1 cellular context compared by ENCODE assay signal in genomic region chr5:132559661-132560060, GRCh38.
TF ChIP-seq lines count a peak whose summit lies in the region.

No MANE protein-coding gene starts in this region.

TF ChIP-seq in SK-N-SH, 30 proteins besides CTCF, POLR2A, EP300 and RAD21 (continued from another document):
- TF ChIP-seq FOSL2 (IDR thresholded peaks at IDR 0.05; ENCODE audit: borderline replicate concordance, low read depth), result no peak
- no peak for TF ChIP-seq USF1 (IDR thresholded peaks at IDR 0.05; ENCODE audit: borderline replicate concordance, low read depth)
- TF ChIP-seq NRF1 (IDR thresholded peaks at IDR 0.05; ENCODE audit: low read depth, low read length), result no peak
- no peak for TF ChIP-seq TEAD4 (IDR thresholded peaks at IDR 0.05; ENCODE audit: borderline replicate concordance, insufficient read depth)
- no peak for TF ChIP-seq FOXM1 (IDR thresholded peaks at IDR 0.05; ENCODE audit: low read depth)
- TF ChIP-seq POLR2AphosphoS5 (IDR thresholded peaks at IDR 0.05; ENCODE audit: low read depth, low read length), result no peak
- no peak for TF ChIP-seq GATA2 (CRISPR knock-in tag; IDR thresholded peaks at IDR 0.05)
- no peak for TF ChIP-seq CHD2 (IDR thresholded peaks at IDR 0.05; ENCODE audit: low read length, partially characterized antibody)
- TF ChIP-seq PBX3 (IDR thresholded peaks at IDR 0.05), result no peak
